In genomic region chr10:74568896-74569295, GRCh38 we compare ENCODE assay signal across 2 cellular contexts.
DNase-seq lines count a peak whose midpoint lies in the region; ATAC-seq, FAIRE-seq and TF ChIP-seq lines count a peak whose summit lies in the region.
"Not testable (repeated sequence)": the region's sequence is repeated elsewhere in the genome, so short reads cannot be mapped to it uniquely, and the experiment has no call there.

No MANE protein-coding gene starts in this region.

- H3K4me1 ChIP-seq in HEK293 (ENCODE audit: control insufficient read depth, insufficient read depth, low read length); K562 (replicated peaks in 1 of 2; ENCODE audit: control insufficient read depth in 2 of 2, insufficient read depth in 2 of 2, low read length in 2 of 2): not testable (repeated sequence)

- 50% methylated on average over 2 of the region's 4 CpGs for WGBS in K562 (ENCODE audit: insufficient coverage, low coverage, missing lambda C conversion rate)

- intact Hi-C loops in K562 (cut with micrococcal nuclease) = not testable (repeated sequence)

- not testable (repeated sequence) for H3K36me3 ChIP-seq in HEK293 (ENCODE audit: control insufficient read depth in 2 of 2, insufficient read depth in 1 of 2, low read length in 2 of 2); K562 (ENCODE audit: control insufficient read depth, insufficient read depth, low read length)

- not testable (repeated sequence) for BruUV-seq in K562 (replicated peaks; lab: Mats Ljungman, UMichigan)

- not testable (repeated sequence) for H2AFZ ChIP-seq in K562 (ENCODE audit: low read depth, low read length)

- H3K27ac ChIP-seq in HEK293 (ENCODE audit: extremely low read depth, low read depth, low read length); K562 (ENCODE audit: extremely low read depth, low read depth, low read length): not testable (repeated sequence)

- not testable (repeated sequence) for DNase-seq in K562 (ENCODE audit: extremely low read depth in 1 of 4, low spot score in 3 of 4)

- TF ChIP-seq EP300 in K562 (IDR thresholded peaks at IDR 0.05; ENCODE audit: low read length) = not testable (repeated sequence)

- ATAC-seq in K562 = not testable (repeated sequence)

- CTCF ChIA-PET in HEK293 (lab: Yijun Ruan, JAX); K562 (lab: Yijun Ruan, JAX; ENCODE audit: low intra/inter-chr PET ratio): not testable (repeated sequence)

- not testable (repeated sequence) for H4K20me1 ChIP-seq in K562 (replicated peaks; ENCODE audit: control insufficient read depth, insufficient read depth, low read length)

- in situ Hi-C loops in K562 (cut with MboI) = not testable (repeated sequence)

- not testable (repeated sequence) for TF ChIP-seq RAD21 in K562 (CRISPR knock-in tag; conservative IDR thresholded peaks at IDR 0.05 in 1 of 2, IDR thresholded peaks at IDR 0.05 in 1 of 2)

- not testable (repeated sequence) for TF ChIP-seq CTCF in HEK293 (tag by site-specific recombination; IDR thresholded peaks at IDR 0.05); K562 (IDR thresholded peaks at IDR 0.05 in 2 of 3, conservative IDR thresholded peaks at IDR 0.05 in 1 of 3; ENCODE audit: insufficient read depth in 2 of 3, low read depth in 1 of 3, low read length in 3 of 3)

- not testable (repeated sequence) for H3K4me2 ChIP-seq in K562 (ENCODE audit: insufficient read depth, low read length)

- H3K27me3 ChIP-seq in K562 (ENCODE audit: control insufficient read depth in 2 of 2, insufficient read depth in 2 of 2, low read length in 2 of 2) = not testable (repeated sequence)

- POLR2A ChIA-PET in HEK293 (lab: Yijun Ruan, JAX) = not testable (repeated sequence)
- POLR2A ChIA-PET in K562 (lab: Yijun Ruan, JAX) = interaction anchor here (0.6 kb wide), 1 partner anchor 391 kb away, joined by 3 read pairs; no protein-coding TSS in a partner anchor

- not testable (repeated sequence) for H3K9ac ChIP-seq in K562 (ENCODE audit: insufficient read depth in 1 of 2, low read depth in 2 of 2, low read length in 2 of 2)

- FAIRE-seq in K562 (lab: Jason Lieb, UNC) = not testable (repeated sequence)

- TF ChIP-seq POLR2A in K562 (conservative IDR thresholded peaks at IDR 0.05) = not testable (repeated sequence)

- H3K4me3 ChIP-seq in HEK293 (ENCODE audit: low read depth, low read length); K562: not testable (repeated sequence)

- not testable (repeated sequence) for H3K79me2 ChIP-seq in K562 (ENCODE audit: control insufficient read depth, insufficient read depth, low read length)

- not testable (repeated sequence) for H3K9me1 ChIP-seq in K562 (ENCODE audit: control insufficient read depth, insufficient read depth, low read length)

- H3K9me3 ChIP-seq in HEK293 (ENCODE audit: control insufficient read depth, insufficient read depth, low read depth, low read length); K562 (replicated peaks; ENCODE audit: control insufficient read depth, insufficient read depth, low read depth, low read length): not testable (repeated sequence)

TF ChIP-seq in HEK293, 187 proteins besides CTCF, POLR2A, EP300 and RAD21:
- TF ChIP-seq ZNF146 (tag by site-specific recombination; IDR thresholded peaks at IDR 0.05) = peak; percentile 86

TF ChIP-seq in K562, 482 proteins besides CTCF, POLR2A, EP300 and RAD21:
- peak; percentile 53 for TF ChIP-seq ZNF146 (CRISPR knock-in tag; IDR thresholded peaks at IDR 0.05; ENCODE audit: unreplicated experiment)
- TF ChIP-seq BCOR (IDR thresholded peaks at IDR 0.05) = 0 out of 2 replicates have a peak, but pooled peaks have one; percentile 18
